In the genomic region with DNA sequence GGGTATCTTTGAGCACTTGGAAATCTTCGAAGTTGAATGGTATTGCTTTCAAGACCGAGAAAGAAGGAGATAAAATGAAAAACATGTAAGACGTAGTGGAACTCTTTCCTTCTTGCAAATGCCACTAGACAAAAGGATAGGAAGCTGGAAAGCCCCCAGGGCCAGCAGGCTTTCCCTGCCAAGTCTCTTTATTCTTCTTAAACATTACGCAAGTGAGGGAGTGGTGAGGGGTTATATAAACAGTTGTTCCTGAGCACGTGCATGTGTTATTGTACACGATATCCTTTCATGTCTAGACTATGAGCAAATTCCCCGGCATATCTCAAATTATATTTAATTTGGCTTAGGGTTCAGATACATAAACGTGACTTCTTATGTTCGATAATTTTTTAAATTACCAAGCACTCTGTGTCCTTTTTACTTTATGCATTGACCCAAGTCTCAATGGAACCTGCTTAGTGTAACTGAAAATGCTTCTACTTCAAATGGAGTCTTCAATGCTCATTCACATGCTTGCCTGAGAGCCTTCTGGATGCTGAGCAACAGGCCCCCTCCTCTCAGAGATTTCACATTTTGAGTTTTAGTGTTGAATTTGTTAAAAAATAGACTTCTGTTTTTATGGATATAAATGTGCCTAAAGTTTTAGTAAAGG, we compare ENCODE assay signal across 12 cellular contexts. TPM values are rescaled to one million over a fixed set of nuclear protein-coding genes. Genes with fewer than 3 reads are reported as not detected.
DNase-seq lines count a peak whose midpoint lies in the region; ATAC-seq and TF ChIP-seq lines count a peak whose summit lies in the region.
"Had no signal": no experiment of that assay in that cellular context is flagged by ENCODE, and none has a peak within 500 bp of the region (broad histone marks: within the 10 kb centered on the region; RNA-seq: fewer than 3 reads in every experiment).

No MANE protein-coding gene starts in this region.

- H3K9me3 ChIP-seq in mucosa of descending colon = no peaks in the 10 kb centered on the region

- DNase-seq in Right ventricle myocardium inferior (ENCODE audit: missing footprints) (no peak), cardiac septum (ENCODE audit: low spot score) (no peak), fibroblast of pulmonary artery (ENCODE audit: low read depth) (peak; percentile 97), mucosa of descending colon (peak in 1 of 3 donors; percentile 41), DMS53 treated with DMSO at 0.1 percent for 48 hours (lab: John Stamatoyannopoulos, UW; ENCODE audit: unreplicated experiment) (no peak)
- no peak for DNase-seq in activated effector memory CD4-positive, alpha-beta T cell treated with anti-CD3 and anti-CD28 coated beads, Interleukin-2, amount 50 U/mL, for 16 hours
- DNase-seq: 8988T; activated CD8-positive, alpha-beta memory T cell treated with anti-CD3 and anti-CD28 coated beads, Interleukin-2, amount 50 U/mL, for 4 hours; cortex of kidney; mesendoderm had no signal

- TF ChIP-seq CTCF in fibroblast of pulmonary artery (IDR thresholded peaks at IDR 0.05; ENCODE audit: low read length, missing control alignments) (no peak), mucosa of descending colon (IDR thresholded peaks at IDR 0.05) (no peak)

- ATAC-seq in Right ventricle myocardium inferior (peak; percentile 78), mucosa of descending colon (peak; percentile 76), HG03565 (IDR thresholded peaks at IDR 0.05; ENCODE audit: unreplicated experiment) (no peak), HG03139 (IDR thresholded peaks at IDR 0.05; ENCODE audit: unreplicated experiment) (no peak)

- H3K4me3 ChIP-seq in fibroblast of pulmonary artery (replicated peaks; ENCODE audit: low read depth, low read length) = no peak overlapping the region
- no peak overlapping the region for H3K4me3 ChIP-seq in mucosa of descending colon

- intact Hi-C loops in Right ventricle myocardium inferior (cut with DNase I) = loop anchor here (5.0 kb wide), 2 partner anchors 60 to 80 kb away; a partner anchor contains a TSS
- intact Hi-C loops in cardiac septum (cut with DNase I) = no loop called here
- intact Hi-C loops in mucosa of descending colon (cut with DNase I, micrococcal nuclease) = no loop called here

- peaks cover 6% of the 10 kb centered on the region for H3K4me1 ChIP-seq in mucosa of descending colon (ENCODE audit: low read depth)

- H3K36me3 ChIP-seq in mucosa of descending colon (ENCODE audit: low read depth) = no peaks in the 10 kb centered on the region

RNA-seq across cellular contexts. Expression of a gene that starts 59.0 kb away (rescaled TPM):
- total RNA-seq in Right ventricle myocardium inferior = 7.8 TPM
- 12.9 TPM for total RNA-seq in cardiac septum
- total RNA-seq in mucosa of descending colon = 10 to 100 TPM; 28.5 to 48.5 (median 47.0) TPM

Comparison
In these comparisons a context has a peak if more than half of its experiments do, and no peak if none do; other contexts are left out.
1. ATAC-seq: peak in Right ventricle myocardium inferior (single experiment) and mucosa of descending colon (single experiment); none in HG03565 (single experiment) and HG03139 (single experiment).